ENCODE assay signal across 11 cellular contexts in the genomic region with DNA sequence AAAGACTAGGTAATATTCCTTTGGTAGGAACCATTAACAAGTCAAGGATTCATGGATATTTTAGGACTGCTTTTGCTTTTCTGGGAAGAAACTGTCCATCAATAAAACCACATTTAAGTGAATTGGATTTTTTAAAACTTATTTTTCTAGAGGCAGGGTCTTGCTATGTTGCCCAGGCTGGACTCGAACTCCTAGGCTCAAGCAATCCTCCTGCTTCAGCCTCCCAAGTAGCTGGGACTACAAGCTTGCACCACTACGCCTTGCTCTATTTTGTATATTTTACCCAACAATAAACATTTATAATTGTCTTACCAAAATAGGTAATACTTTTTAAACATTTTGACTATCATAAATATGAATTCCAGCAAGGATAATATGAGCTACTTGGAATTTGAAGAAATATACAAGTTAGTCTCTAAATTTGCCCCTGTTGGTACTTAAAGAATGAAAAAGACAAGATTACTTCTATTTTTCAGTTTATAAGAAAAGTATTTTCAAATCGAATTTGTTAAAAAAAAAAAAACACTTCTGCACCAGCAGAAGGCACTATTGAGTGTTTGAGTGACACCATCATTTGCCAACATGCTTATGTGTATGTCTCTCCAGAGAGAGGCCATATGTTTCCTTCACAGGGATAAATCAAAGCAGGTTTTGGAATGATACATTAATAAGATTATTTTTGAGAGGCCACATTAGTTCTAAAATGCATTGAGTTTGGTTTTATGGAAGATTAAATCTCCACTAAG. TPM values are rescaled to one million over a fixed set of nuclear protein-coding genes. Genes with fewer than 3 reads are reported as not detected.
A peak's percentile ranks its signal among the peaks of the same experiment; 100 is the strongest.
DNase-seq lines count a peak whose midpoint lies in the region; ATAC-seq and TF ChIP-seq lines count a peak whose summit lies in the region.
"Had no signal": no experiment of that assay in that cellular context is flagged by ENCODE, and none has a peak within 500 bp of the region (broad histone marks: within the 10 kb centered on the region; RNA-seq: fewer than 3 reads in every experiment).

No MANE protein-coding gene starts in this region.

- H3K9me3 ChIP-seq in adipocyte (ENCODE audit: control insufficient read depth, low read length), result no peaks in the 10 kb centered on the region
- H3K9me3 ChIP-seq: spleen had no signal

- H4K5ac ChIP-seq in mesendoderm (ENCODE audit: low read length), result no peak overlapping the region

- no peaks in the 10 kb centered on the region for H3K4me1 Mint-ChIP-seq in natural killer cell treated with Interleukin-12 subunit alpha and Interleukin-12 subunit beta and Interleukin-15 and Interleukin-18, amount 100 ng/mL, for 72 hours (ENCODE audit: low read depth in 2 of 2)

- H3K79me2 ChIP-seq in mesendoderm (ENCODE audit: control insufficient read depth, insufficient read depth, low read length), result no peaks in the 10 kb centered on the region

- no peak overlapping the region for H3K4me2 ChIP-seq in mesendoderm (ENCODE audit: low read length)

- no peak overlapping the region for H4K8ac ChIP-seq in mesendoderm (ENCODE audit: low read depth, low read length)

- no peaks in the 10 kb centered on the region for H3K4me1 ChIP-seq in adipocyte (ENCODE audit: control insufficient read depth, insufficient read depth, low read length)
- no peaks in the 10 kb centered on the region for H3K4me1 ChIP-seq in mesendoderm (ENCODE audit: control insufficient read depth, low read depth, low read length)
- H3K4me1 ChIP-seq: spleen had no signal

- H2BK15ac ChIP-seq in mesendoderm (replicated peaks; ENCODE audit: low read depth), result no peak overlapping the region

- peaks cover 12% of the 10 kb centered on the region for H3K36me3 Mint-ChIP-seq in natural killer cell treated with Interleukin-12 subunit alpha and Interleukin-12 subunit beta and Interleukin-15 and Interleukin-18, amount 100 ng/mL, for 72 hours

- no peak overlapping the region for H3K27ac Mint-ChIP-seq in natural killer cell treated with Interleukin-12 subunit alpha and Interleukin-12 subunit beta and Interleukin-15 and Interleukin-18, amount 100 ng/mL, for 72 hours

- peaks cover 38% of the 10 kb centered on the region for H3K36me3 ChIP-seq in adipocyte (ENCODE audit: control insufficient read depth, insufficient read depth, low read length, severe bottlenecking)
- peaks cover 1% of the 10 kb centered on the region for H3K36me3 ChIP-seq in mesendoderm (ENCODE audit: control insufficient read depth, insufficient read depth, low read length)

- H3K56ac ChIP-seq in mesendoderm (ENCODE audit: low read length), result no peak overlapping the region

- DNase-seq in DMS53 (lab: John Stamatoyannopoulos, UW) (peak; percentile 34), DMS53 treated with DMSO at 0.1 percent for 48 hours (lab: John Stamatoyannopoulos, UW; ENCODE audit: unreplicated experiment) (no peak), adipocyte (ENCODE audit: low read depth) (peak; percentile 1), mesendoderm (peak; percentile 4), ureter (ENCODE audit: low spot score) (no peak)
- DNase-seq in natural killer cell treated with Interleukin-12 subunit alpha and Interleukin-12 subunit beta and Interleukin-15 and Interleukin-18, amount 100 ng/mL, for 72 hours (ENCODE audit: low spot score), result no peak
- DNase-seq: NCI-H2227 treated with DMSO at 0.1 percent for 48 hours, spleen had no signal

- H3K27ac ChIP-seq in mesendoderm (ENCODE audit: low read depth, low read length), result no peak overlapping the region
- H3K27ac ChIP-seq: spleen had no signal

- no peak overlapping the region for H3K4me3 ChIP-seq in adipocyte (ENCODE audit: low read length)
- no peak overlapping the region for H3K4me3 ChIP-seq in mesendoderm (ENCODE audit: low read length)
- H3K4me3 ChIP-seq: spleen had no signal

- peak; percentile 46; the same call in 1 of the 2 replicates for TF ChIP-seq CTCF in LNCAP (IDR thresholded peaks at IDR 0.05)

- no CpG with 5 or more reads among the region's 3 CpGs for WGBS in mesendoderm (ENCODE audit: extremely low coverage, insufficient coverage, low lambda C conversion rate)

- H3K18ac ChIP-seq in mesendoderm (ENCODE audit: low read length), result no peak overlapping the region

- H2BK120ac ChIP-seq in mesendoderm (ENCODE audit: low read depth, low read length), result no peak overlapping the region

- no peaks in the 10 kb centered on the region for H3K27me3 ChIP-seq in adipocyte (replicated peaks; ENCODE audit: control insufficient read depth, insufficient read depth, low read length)
- H3K27me3 ChIP-seq in mesendoderm (ENCODE audit: insufficient read depth, low read length, poor library complexity), result no peaks in the 10 kb centered on the region
- H3K27me3 ChIP-seq: spleen had no signal

- H2AK5ac ChIP-seq in mesendoderm (ENCODE audit: low read length), result no peak overlapping the region

- no peak overlapping the region for H3K4me3 Mint-ChIP-seq in natural killer cell treated with Interleukin-12 subunit alpha and Interleukin-12 subunit beta and Interleukin-15 and Interleukin-18, amount 100 ng/mL, for 72 hours

- no peak for ATAC-seq in GM21367 (IDR thresholded peaks at IDR 0.05; ENCODE audit: unreplicated experiment)
- no peak for ATAC-seq in natural killer cell treated with Interleukin-12 subunit alpha and Interleukin-12 subunit beta and Interleukin-15 and Interleukin-18, amount 100 ng/mL, for 72 hours

- H3K9ac ChIP-seq in adipocyte (ENCODE audit: low read length) (no peak overlapping the region), mesendoderm (ENCODE audit: low read length) (no peak overlapping the region)

- H3K23ac ChIP-seq in mesendoderm (ENCODE audit: low read length), result no peak overlapping the region

- no peak overlapping the region for H3K4ac ChIP-seq in mesendoderm (ENCODE audit: low read depth, low read length)

- H2BK5ac ChIP-seq in mesendoderm (ENCODE audit: low read length), result no peak overlapping the region

- H3K9me3 Mint-ChIP-seq in natural killer cell treated with Interleukin-12 subunit alpha and Interleukin-12 subunit beta and Interleukin-15 and Interleukin-18, amount 100 ng/mL, for 72 hours, result no peaks in the 10 kb centered on the region

- H3K27me3 Mint-ChIP-seq in natural killer cell treated with Interleukin-12 subunit alpha and Interleukin-12 subunit beta and Interleukin-15 and Interleukin-18, amount 100 ng/mL, for 72 hours, result no peaks in the 10 kb centered on the region

- H3K79me1 ChIP-seq in mesendoderm (ENCODE audit: low read length), result no peaks in the 10 kb centered on the region

RNA-seq across cellular contexts. Expression of a gene that starts 60.0 kb away (rescaled TPM):
- not detected for polyA plus RNA-seq in mesendoderm (2013, experiment 1 of 2)
- not detected for polyA plus RNA-seq in mesendoderm (2013, experiment 2 of 2)
- not detected for total RNA-seq in natural killer cell treated with Interleukin-12 subunit alpha and Interleukin-12 subunit beta and Interleukin-15 and Interleukin-18, amount 100 ng/mL, for 72 hours
- not detected for total RNA-seq in ureter
- total RNA-seq: cerebellum, spleen had no signal
- polyA plus RNA-seq: spleen had no signal

Comparison
In these comparisons a context has a peak if more than half of its experiments do, and no peak if none do; other contexts are left out.
1. DNase-seq: peak in DMS53 (single experiment), adipocyte (single experiment) and mesendoderm (single experiment); none in DMS53 treated with DMSO at 0.1 percent for 48 hours (single experiment), natural killer cell treated with Interleukin-12 subunit alpha and Interleukin-12 subunit beta and Interleukin-15 and Interleukin-18, amount 100 ng/mL, for 72 hours (single experiment) and ureter (single experiment).